ENCODE assay signal across 22 cellular contexts in genomic region chr22:32578752-32579151, GRCh38.
DNase-seq lines count a peak whose midpoint lies in the region; ATAC-seq and TF ChIP-seq lines count a peak whose summit lies in the region.
"Had no signal": no experiment of that assay in that cellular context is flagged by ENCODE, and none has a peak within 500 bp of the region (broad histone marks: within the 10 kb centered on the region; RNA-seq: fewer than 3 reads in every experiment).

No MANE protein-coding gene starts in this region.

- H3K27ac Mint-ChIP-seq in nephron progenitor cell = no peak overlapping the region
- H3K27ac Mint-ChIP-seq: CD4-positive, alpha-beta memory T cell; GM23338; H9 had no signal

- H3K4me3 ChIP-seq in left ventricle myocardium inferior (no peak overlapping the region), lower lobe of right lung (no peak overlapping the region), subcutaneous abdominal adipose tissue (ENCODE audit: low read depth in 1 of 5, low read length in 5 of 5) (no peak overlapping the region), vagina (no peak overlapping the region)
- H3K4me3 ChIP-seq: A549; BLaER1 treated with 17β-estradiol and CSF1 and Interleukin-3, amounts not matched to agents 10 nM and 100 nM; GM23338 had no signal

- no peaks in the 10 kb centered on the region for H3K36me3 Mint-ChIP-seq in nephron progenitor cell (ENCODE audit: low read depth)
- H3K36me3 Mint-ChIP-seq: CD4-positive, alpha-beta memory T cell had no signal

- no peaks in the 10 kb centered on the region for H3K27me3 ChIP-seq in left ventricle myocardium inferior (ENCODE audit: low read depth)
- H3K27me3 ChIP-seq in lower lobe of right lung (ENCODE audit: low read depth) = no peaks in the 10 kb centered on the region
- no peaks in the 10 kb centered on the region for H3K27me3 ChIP-seq in subcutaneous abdominal adipose tissue (ENCODE audit: control insufficient read depth in 5 of 5, insufficient read depth in 4 of 5, low read length in 5 of 5)
- H3K27me3 ChIP-seq in vagina = no peaks in the 10 kb centered on the region
- H3K27me3 ChIP-seq: BE2C; BLaER1 treated with 17β-estradiol and CSF1 and Interleukin-3, amounts not matched to agents 10 nM and 100 nM had no signal

- H3K4me1 ChIP-seq in left ventricle myocardium inferior (peaks cover 27% of the 10 kb centered on the region), lower lobe of right lung (peaks cover 37% of the 10 kb centered on the region), subcutaneous abdominal adipose tissue (ENCODE audit: control insufficient read depth in 5 of 5, insufficient read depth in 5 of 5, low read length in 5 of 5) (peaks cover 0 to 58% (median 22%) of the 10 kb centered on the region in 5 donors), vagina (peaks cover 29% of the 10 kb centered on the region)
- H3K4me1 ChIP-seq: BE2C had no signal

- H3K27ac ChIP-seq in left ventricle myocardium inferior (replicated peaks) (peak overlapping the region; percentile 72), lower lobe of right lung (peak overlapping the region; percentile 26), subcutaneous abdominal adipose tissue (ENCODE audit: low read depth, low read length) (peak overlapping the region; percentile 34), vagina (peak overlapping the region; percentile 48)
- H3K27ac ChIP-seq: A549; BLaER1 treated with 17β-estradiol and CSF1 and Interleukin-3, amounts not matched to agents 10 nM and 100 nM had no signal

- H3K9me3 Mint-ChIP-seq in nephron progenitor cell = no peaks in the 10 kb centered on the region
- H3K9me3 Mint-ChIP-seq: GM23338, H9 had no signal

- H3K9me3 ChIP-seq in left ventricle myocardium inferior (replicated peaks) (no peaks in the 10 kb centered on the region), lower lobe of right lung (no peaks in the 10 kb centered on the region), subcutaneous abdominal adipose tissue (ENCODE audit: control insufficient read depth in 5 of 5, low read length in 5 of 5) (no peaks in the 10 kb centered on the region), vagina (no peaks in the 10 kb centered on the region)
- H3K9me3 ChIP-seq: A549, BE2C had no signal

- peaks cover 6% of the 10 kb centered on the region for H3K4me1 Mint-ChIP-seq in nephron progenitor cell

- no peak overlapping the region for H3K4me3 Mint-ChIP-seq in nephron progenitor cell
- H3K4me3 Mint-ChIP-seq: CD4-positive, alpha-beta memory T cell; GM23338; H9 had no signal

- no peak overlapping the region for H3K9ac ChIP-seq in subcutaneous abdominal adipose tissue (ENCODE audit: low read length in 5 of 5)
- H3K9ac ChIP-seq: BLaER1 treated with 17β-estradiol and CSF1 and Interleukin-3, amounts not matched to agents 10 nM and 100 nM had no signal

- no peak for DNase-seq in left ventricle myocardium inferior
- DNase-seq in left ventricle myocardium superior = no peak
- no peak for DNase-seq in lower lobe of right lung
- DNase-seq in vagina (ENCODE audit: extremely low spot score in 2 of 2) = no peak
- DNase-seq in nephron progenitor cell = no peak
- DNase-seq in C1 segment of cervical spinal cord (lab: John Stamatoyannopoulos, UW) = no peak
- DNase-seq: 8988T; ACHN; AML-193; BE2C; Calu3; CD4-positive, alpha-beta memory T cell; COR-L47; DMS53; DMS79 treated with DMSO at 0.1 percent for 48 hours; H9 had no signal

- H3K36me3 ChIP-seq in left ventricle myocardium inferior = no peaks in the 10 kb centered on the region
- H3K36me3 ChIP-seq in lower lobe of right lung = no peaks in the 10 kb centered on the region
- H3K36me3 ChIP-seq in subcutaneous abdominal adipose tissue (ENCODE audit: control insufficient read depth in 5 of 5, insufficient read depth in 5 of 5, low read length in 5 of 5) = no peaks in the 10 kb centered on the region
- H3K36me3 ChIP-seq in vagina = no peaks in the 10 kb centered on the region
- H3K36me3 ChIP-seq: BE2C; BLaER1 treated with 17β-estradiol and CSF1 and Interleukin-3, amounts not matched to agents 10 nM and 100 nM had no signal

- TF ChIP-seq CTCF in left ventricle myocardium inferior (IDR thresholded peaks at IDR 0.05; ENCODE audit: borderline replicate concordance) (no peak), lower lobe of right lung (IDR thresholded peaks at IDR 0.05) (no peak), vagina (IDR thresholded peaks at IDR 0.05) (no peak), nephron progenitor cell (IDR thresholded peaks at IDR 0.05) (no peak)

- intact Hi-C loops in left ventricle myocardium inferior (cut with micrococcal nuclease) = no loop called here
- intact Hi-C loops in left ventricle myocardium superior (cut with micrococcal nuclease) = no loop called here
- intact Hi-C loops in lower lobe of right lung (cut with DNase I) = no loop called here
- intact Hi-C loops in vagina (cut with DNase I) = no loop called here

- H3K27me3 Mint-ChIP-seq in nephron progenitor cell (ENCODE audit: low read depth, poor library complexity) = peaks cover 6% of the 10 kb centered on the region

- no peak for TF ChIP-seq POLR2A in vagina (IDR thresholded peaks at IDR 0.05)

- no peak for ATAC-seq in left ventricle myocardium superior
- ATAC-seq in lower lobe of right lung = no peak
- ATAC-seq in GM18868 (IDR thresholded peaks at IDR 0.05; ENCODE audit: unreplicated experiment) = no peak
- ATAC-seq: A549, GM23338, HCT116 had no signal
